ENCODE assay signal across 28 cellular contexts in genomic region chr2:76579911-76580310, GRCh38.
"Had no signal": no experiment of that assay in that cellular context is flagged by ENCODE, and none has a peak within 500 bp of the region (broad histone marks: within the 10 kb centered on the region; RNA-seq: fewer than 3 reads in every experiment).

No MANE protein-coding gene starts in this region.

- H3K4me1 Mint-ChIP-seq: memory B cell; naive thymus-derived CD8-positive, alpha-beta T cell; stimulated activated effector memory CD8-positive, alpha-beta T cell treated with anti-CD3 and anti-CD28 coated beads, Interleukin-12 subunit alpha, Interleukin-12 subunit beta, amount 100 ng/mL, for 72 hours had no signal

- H3K9me3 ChIP-seq: thoracic aorta had no signal

- H3K27ac Mint-ChIP-seq: activated CD4-positive, alpha-beta memory T cell treated with anti-CD3 and anti-CD28 coated beads for 36 hours; activated T-helper 1 cell treated with anti-CD3 and anti-CD28 coated beads, Interleukin-12 subunit alpha, Interleukin-12 subunit beta, Interleukin-2, Interleukin-4 antibody, amounts not matched to agents 30 ng/mL and 10 ng/mL and 1 ng/mL, durations not matched to agents 14 hours and 24 hours and 36 hours; effector memory CD8-positive, alpha-beta T cell; memory B cell; naive thymus-derived CD8-positive, alpha-beta T cell; stimulated activated effector memory CD8-positive, alpha-beta T cell treated with anti-CD3 and anti-CD28 coated beads, Interleukin-12 subunit alpha, Interleukin-12 subunit beta, amount 100 ng/mL, for 72 hours; stimulated activated naive CD8-positive, alpha-beta T cell treated with anti-CD3 and anti-CD28 coated beads, Interleukin-15, Interleukin-2, amounts not matched to agents 100 ng/mL and 50 ng/mL, for 24 hours; T-helper 1 cell treated with Interleukin-12 subunit alpha and Interleukin-12 subunit beta and Interleukin-4 antibody, amounts not matched to agents 30 μg/mL and 1 μg/mL, for 36 hours had no signal

- H3K4me3 Mint-ChIP-seq: activated CD4-positive, alpha-beta memory T cell treated with anti-CD3 and anti-CD28 coated beads for 36 hours; activated T-helper 1 cell treated with anti-CD3 and anti-CD28 coated beads, Interleukin-12 subunit alpha, Interleukin-12 subunit beta, Interleukin-2, Interleukin-4 antibody, amounts not matched to agents 30 ng/mL and 10 ng/mL and 1 ng/mL, durations not matched to agents 14 hours and 24 hours and 36 hours; effector memory CD8-positive, alpha-beta T cell; memory B cell; naive thymus-derived CD8-positive, alpha-beta T cell; stimulated activated effector memory CD8-positive, alpha-beta T cell treated with anti-CD3 and anti-CD28 coated beads, Interleukin-12 subunit alpha, Interleukin-12 subunit beta, amount 100 ng/mL, for 72 hours; stimulated activated naive CD8-positive, alpha-beta T cell treated with anti-CD3 and anti-CD28 coated beads, Interleukin-15, Interleukin-2, amounts not matched to agents 100 ng/mL and 50 ng/mL, for 24 hours; T-helper 1 cell treated with Interleukin-12 subunit alpha and Interleukin-12 subunit beta and Interleukin-4 antibody, amounts not matched to agents 30 μg/mL and 1 μg/mL, for 36 hours had no signal

- H3K4me3 ChIP-seq: coronary artery, dorsolateral prefrontal cortex, heart left ventricle, thoracic aorta had no signal

- DNase-seq: activated CD4-positive, alpha-beta memory T cell treated with anti-CD3 and anti-CD28 coated beads for 36 hours; activated CD4-positive, alpha-beta T cell treated with anti-CD3 and anti-CD28 coated beads for 48 hours; activated CD8-positive, alpha-beta memory T cell treated with anti-CD3 and anti-CD28 coated beads, Interleukin-2, amount 50 U/mL, for 4 hours; activated gamma-delta T cell; activated naive CD4-positive, alpha-beta T cell treated with anti-CD3 and anti-CD28 coated beads, Interleukin-2, amount 50 U/mL, for 16 hours; activated T-cell treated with anti-CD3 and anti-CD28 coated beads, Interleukin-2, amount 50 U/mL, for 1 hour; amniotic stem cell; brain microvascular endothelial cell; dorsolateral prefrontal cortex; effector memory CD8-positive, alpha-beta T cell; heart left ventricle; hypothalamus; naive thymus-derived CD8-positive, alpha-beta T cell; small intestine; stimulated activated CD4-positive, alpha-beta T cell treated with anti-CD3 and anti-CD28 coated beads, Interleukin-4, amount 100 ng/mL, for 24 hours; T-helper 9 cell; trophoblast cell had no signal

- H3K27ac ChIP-seq: brain microvascular endothelial cell, coronary artery, dorsolateral prefrontal cortex, heart left ventricle, thoracic aorta, VCaP had no signal

- H3K27me3 Mint-ChIP-seq: activated CD4-positive, alpha-beta memory T cell treated with anti-CD3 and anti-CD28 coated beads for 36 hours; effector memory CD8-positive, alpha-beta T cell; memory B cell; naive thymus-derived CD8-positive, alpha-beta T cell; stimulated activated naive CD8-positive, alpha-beta T cell treated with anti-CD3 and anti-CD28 coated beads, Interleukin-15, Interleukin-2, amounts not matched to agents 100 ng/mL and 50 ng/mL, for 24 hours had no signal

- H3K4me1 ChIP-seq: heart left ventricle had no signal

- FAIRE-seq: astrocyte, endothelial cell of umbilical vein, small intestine, urothelium cell line had no signal

- H3K36me3 Mint-ChIP-seq: activated CD4-positive, alpha-beta memory T cell treated with anti-CD3 and anti-CD28 coated beads for 36 hours; memory B cell; naive thymus-derived CD8-positive, alpha-beta T cell; stimulated activated effector memory CD8-positive, alpha-beta T cell treated with anti-CD3 and anti-CD28 coated beads, Interleukin-12 subunit alpha, Interleukin-12 subunit beta, amount 100 ng/mL, for 72 hours had no signal

- H3K36me3 ChIP-seq: brain microvascular endothelial cell, heart left ventricle, thoracic aorta had no signal

- H3K27me3 ChIP-seq: brain microvascular endothelial cell, dorsolateral prefrontal cortex, heart left ventricle had no signal
